8 cellular contexts compared by ENCODE assay signal in genomic region chr3:96813134-96813819, GRCh38. TPM values are rescaled to one million over a fixed set of nuclear protein-coding genes. Genes with fewer than 3 reads are reported as not detected.
DNase-seq lines count a peak whose midpoint lies in the region; ATAC-seq, FAIRE-seq and TF ChIP-seq lines count a peak whose summit lies in the region.

No MANE protein-coding gene starts in this region.

- H3K36me3 Mint-ChIP-seq in CD4-positive, CD25-positive, alpha-beta regulatory T cell, result no peaks in the 10 kb centered on the region

- TF ChIP-seq CTCF in osteoblast (IDR thresholded peaks at IDR 0.05; ENCODE audit: extremely low read depth, low read depth, low read length), result peak; percentile 45

- peak in 2 of 3 donors; percentile 5 to 66 for DNase-seq in CD4-positive, CD25-positive, alpha-beta regulatory T cell
- DNase-seq in NCI-H446 treated with DMSO at 0.1 percent for 48 hours (lab: John Stamatoyannopoulos, UW) (peak; percentile 83), glomerular visceral epithelial cell (ENCODE audit: extremely low spot score) (peak; percentile 87), osteoblast (ENCODE audit: insufficient read length, low spot score, missing footprints) (peak; percentile 92), urothelium cell line (ENCODE audit: low spot score) (peak; percentile 90)
- peak; percentile 42 for DNase-seq in activated naive CD4-positive, alpha-beta T cell treated with anti-CD3 and anti-CD28 coated beads, Interleukin-2, amount 50 U/mL, for 16 hours

- no peak overlapping the region for H3K4me3 ChIP-seq in CD4-positive, CD25-positive, alpha-beta regulatory T cell (ENCODE audit: low read depth, low read length)
- peak overlapping the region; percentile 64 for H3K4me3 ChIP-seq in osteoblast (ENCODE audit: insufficient read depth, low read length)

- H3K79me2 ChIP-seq in osteoblast (ENCODE audit: insufficient read depth, low read length), result no peaks in the 10 kb centered on the region

- H3K27ac ChIP-seq in CD4-positive, CD25-positive, alpha-beta regulatory T cell (ENCODE audit: insufficient read depth, low read length, poor library complexity, severe bottlenecking), result no peak overlapping the region
- no peak overlapping the region for H3K27ac ChIP-seq in osteoblast (ENCODE audit: low read depth, low read length)

- H4K20me1 ChIP-seq in osteoblast (ENCODE audit: insufficient read depth, low read length), result no peaks in the 10 kb centered on the region

- H3K4me1 Mint-ChIP-seq in CD4-positive, CD25-positive, alpha-beta regulatory T cell, result peaks cover 0 to 8% (median 4%) of the 10 kb centered on the region in 4 donors

- ATAC-seq in CD4-positive, CD25-positive, alpha-beta regulatory T cell (ENCODE audit: low read depth in 2 of 2), result peak in 1 of 2 donors; percentile 48
- ATAC-seq in GM19025 (IDR thresholded peaks at IDR 0.05; ENCODE audit: low read depth, unreplicated experiment) (peak; percentile 98), HG03159 (IDR thresholded peaks at IDR 0.05; ENCODE audit: unreplicated experiment) (peak; percentile 97)

- H3K4me3 Mint-ChIP-seq in CD4-positive, CD25-positive, alpha-beta regulatory T cell, result peak overlapping the region in 2 of 4 donors; percentile 37 to 68

- no peaks in the 10 kb centered on the region for H3K36me3 ChIP-seq in CD4-positive, CD25-positive, alpha-beta regulatory T cell (ENCODE audit: control insufficient read depth, insufficient read depth, low read length)
- no peaks in the 10 kb centered on the region for H3K36me3 ChIP-seq in osteoblast (ENCODE audit: insufficient read depth, low read length)

- peaks cover 17% of the 10 kb centered on the region for H3K27me3 ChIP-seq in CD4-positive, CD25-positive, alpha-beta regulatory T cell (ENCODE audit: control insufficient read depth, insufficient read depth, low read length)
- peaks cover 14% of the 10 kb centered on the region for H3K27me3 ChIP-seq in osteoblast (ENCODE audit: insufficient read depth, low read length)

- peak overlapping the region; percentile 71 for H3K4me2 ChIP-seq in osteoblast (ENCODE audit: insufficient read depth, low read length)

- peak; percentile 94 for FAIRE-seq in urothelium cell line (lab: Jason Lieb, UNC)

- H3K9me3 ChIP-seq in CD4-positive, CD25-positive, alpha-beta regulatory T cell (ENCODE audit: control insufficient read depth in 2 of 2, low read length in 2 of 2), result peaks cover 0 to 3% of the 10 kb centered on the region in 2 experiments
- H3K9me3 ChIP-seq in osteoblast (ENCODE audit: low read depth, low read length), result no peaks in the 10 kb centered on the region

- no peak overlapping the region for H3K27ac Mint-ChIP-seq in CD4-positive, CD25-positive, alpha-beta regulatory T cell

- H2AFZ ChIP-seq in osteoblast (ENCODE audit: low read length), result peak overlapping the region; percentile 76

- peaks cover 28% of the 10 kb centered on the region for H3K27me3 Mint-ChIP-seq in CD4-positive, CD25-positive, alpha-beta regulatory T cell

- H3K4me1 ChIP-seq in CD4-positive, CD25-positive, alpha-beta regulatory T cell (ENCODE audit: control insufficient read depth, insufficient read depth, low read length, poor library complexity, severe bottlenecking), result peaks cover 10% of the 10 kb centered on the region
- no peaks in the 10 kb centered on the region for H3K4me1 ChIP-seq in osteoblast (ENCODE audit: insufficient read depth, low read length)

- H3K9me3 Mint-ChIP-seq in CD4-positive, CD25-positive, alpha-beta regulatory T cell, result peaks cover 0 to 6% (median 0%) of the 10 kb centered on the region in 7 donors

RNA-seq across cellular contexts. Expression of gene EPHA6, which starts 1.1 kb away (rescaled TPM):
- total RNA-seq in CD4-positive, CD25-positive, alpha-beta regulatory T cell, result not detected
- not detected for polyA plus RNA-seq in CD4-positive, CD25-positive, alpha-beta regulatory T cell
- not detected in 2 replicates for total RNA-seq in osteoblast

Comparison
In these comparisons a context has a peak if more than half of its experiments do, and no peak if none do; other contexts are left out.
1. DNase-seq: peak in every context shown above with its lines; median percentile 92 in osteoblast; 90 in urothelium cell line; 87 in glomerular visceral epithelial cell; 83 in NCI-H446 treated with DMSO at 0.1 percent for 48 hours; 42 in activated naive CD4-positive, alpha-beta T cell treated with anti-CD3 and anti-CD28 coated beads, Interleukin-2, amount 50 U/mL, for 16 hours; 36 in CD4-positive, CD25-positive, alpha-beta regulatory T cell.